Comparison of ENCODE assay signal across 14 cellular contexts in genomic region chr12:116186482-116187157, GRCh38.
DNase-seq lines count a peak whose midpoint lies in the region; ATAC-seq and TF ChIP-seq lines count a peak whose summit lies in the region.
"Had no signal": no experiment of that assay in that cellular context is flagged by ENCODE, and none has a peak within 500 bp of the region (broad histone marks: within the 10 kb centered on the region; RNA-seq: fewer than 3 reads in every experiment).

No MANE protein-coding gene starts in this region.

- no peak for TF ChIP-seq CTCF in choroid plexus epithelial cell (conservative IDR thresholded peaks at IDR 0.05; ENCODE audit: low read depth, low read length)

- no peak overlapping the region for H3K9ac ChIP-seq in BLaER1 treated with 17β-estradiol and CSF1 and Interleukin-3, amounts not matched to agents 10 nM and 100 nM
- no peak overlapping the region for H3K9ac ChIP-seq in HUES6 (ENCODE audit: low read length)

- H3K27me3 ChIP-seq in BLaER1 treated with 17β-estradiol and CSF1 and Interleukin-3, amounts not matched to agents 10 nM and 100 nM: no peaks in the 10 kb centered on the region
- H3K27me3 ChIP-seq in HUES6 (ENCODE audit: control insufficient read depth, insufficient read depth, low read length): no peaks in the 10 kb centered on the region

- H3K27ac Mint-ChIP-seq in natural killer cell treated with Interleukin-12 subunit alpha and Interleukin-12 subunit beta and Interleukin-15 and Interleukin-18, amount 100 ng/mL, for 72 hours: peak overlapping the region; percentile 88 to 96

- H3K36me3 ChIP-seq in BLaER1 treated with 17β-estradiol and CSF1 and Interleukin-3, amounts not matched to agents 10 nM and 100 nM: peaks cover 0 to 12% (median 4%) of the 10 kb centered on the region in 11 experiments; a peak in 9 of 22 replicates
- no peaks in the 10 kb centered on the region for H3K36me3 ChIP-seq in HUES6 (ENCODE audit: control insufficient read depth, insufficient read depth, low read length)
- H3K36me3 ChIP-seq: prostate gland had no signal

- DNase-seq in choroid plexus epithelial cell (ENCODE audit: low read depth): peak; percentile 27
- DNase-seq in natural killer cell treated with Interleukin-12 subunit alpha and Interleukin-12 subunit beta and Interleukin-15 and Interleukin-18, amount 100 ng/mL, for 72 hours (ENCODE audit: low spot score): no peak
- DNase-seq in caudate nucleus (lab: John Stamatoyannopoulos, UW): no peak
- no peak for DNase-seq in foreskin melanocyte
- DNase-seq: activated naive CD4-positive, alpha-beta T cell treated with Interleukin-2 at 50 U/mL for 16 hours; kidney glomerular epithelial cell; NCI-H1092; NCI-H526 treated with DMSO at 0.1 percent for 48 hours; stimulated activated CD4-positive, alpha-beta T cell treated with anti-CD3 and anti-CD28 coated beads, Interleukin-4, amount 100 ng/mL, for 4 hours had no signal

- H3K9me3 ChIP-seq in BLaER1 treated with 17β-estradiol and CSF1 and Interleukin-3, amounts not matched to agents 10 nM and 100 nM (replicated peaks in 1 of 11): no peaks in the 10 kb centered on the region
- no peaks in the 10 kb centered on the region for H3K9me3 ChIP-seq in HUES6 (ENCODE audit: control insufficient read depth, insufficient read depth, low read depth, low read length)
- H3K9me3 ChIP-seq: prostate gland had no signal

- H4K20me1 ChIP-seq in BLaER1 treated with 17β-estradiol and CSF1 and Interleukin-3, amounts not matched to agents 10 nM and 100 nM: peaks cover 99 to 100% (median 100%) of the 10 kb centered on the region in 11 experiments

- H3K27ac ChIP-seq in BLaER1 treated with 17β-estradiol and CSF1 and Interleukin-3, amounts not matched to agents 10 nM and 100 nM: peak overlapping the region in 2 of 11 experiments; percentile 9 to 30; a peak in 2 of 22 replicates
- H3K27ac ChIP-seq in HUES6 (ENCODE audit: low read depth, low read length) (0 out of 2 replicates have a peak overlapping the region, but pooled peaks have one; percentile 30), caudate nucleus (ENCODE audit: low read depth, low read length) (no peak overlapping the region)
- H3K27ac ChIP-seq: prostate gland had no signal

- H3K9me3 Mint-ChIP-seq in natural killer cell treated with Interleukin-12 subunit alpha and Interleukin-12 subunit beta and Interleukin-15 and Interleukin-18, amount 100 ng/mL, for 72 hours: no peaks in the 10 kb centered on the region

- H3K4me1 ChIP-seq in BLaER1 treated with 17β-estradiol and CSF1 and Interleukin-3, amounts not matched to agents 10 nM and 100 nM: peaks cover 33 to 95% (median 63%) of the 10 kb centered on the region in 10 experiments
- peaks cover 24% of the 10 kb centered on the region for H3K4me1 ChIP-seq in HUES6 (ENCODE audit: control insufficient read depth, insufficient read depth, low read length)
- H3K4me1 ChIP-seq: prostate gland had no signal

- peaks cover 53 to 81% of the 10 kb centered on the region in 2 donors for H3K4me1 Mint-ChIP-seq in natural killer cell treated with Interleukin-12 subunit alpha and Interleukin-12 subunit beta and Interleukin-15 and Interleukin-18, amount 100 ng/mL, for 72 hours (ENCODE audit: low read depth in 2 of 2)

- no peak overlapping the region for H3K4me3 ChIP-seq in BLaER1 treated with 17β-estradiol and CSF1 and Interleukin-3, amounts not matched to agents 10 nM and 100 nM
- H3K4me3 ChIP-seq in HUES6 (ENCODE audit: low read depth, low read length): no peak overlapping the region
- no peak overlapping the region for H3K4me3 ChIP-seq in choroid plexus epithelial cell (ENCODE audit: low read depth, low read length)
- H3K4me3 ChIP-seq: prostate gland had no signal

- peaks cover 4% of the 10 kb centered on the region for H3K36me3 Mint-ChIP-seq in natural killer cell treated with Interleukin-12 subunit alpha and Interleukin-12 subunit beta and Interleukin-15 and Interleukin-18, amount 100 ng/mL, for 72 hours

- no peaks in the 10 kb centered on the region for H3K27me3 Mint-ChIP-seq in natural killer cell treated with Interleukin-12 subunit alpha and Interleukin-12 subunit beta and Interleukin-15 and Interleukin-18, amount 100 ng/mL, for 72 hours

- peak overlapping the region; percentile 34 to 62 (median 53) for H3K4me2 ChIP-seq in BLaER1 treated with 17β-estradiol and CSF1 and Interleukin-3, amounts not matched to agents 10 nM and 100 nM

- peak overlapping the region; percentile 83 for H3K4me3 Mint-ChIP-seq in natural killer cell treated with Interleukin-12 subunit alpha and Interleukin-12 subunit beta and Interleukin-15 and Interleukin-18, amount 100 ng/mL, for 72 hours

- no peak for ATAC-seq in natural killer cell treated with Interleukin-12 subunit alpha and Interleukin-12 subunit beta and Interleukin-15 and Interleukin-18, amount 100 ng/mL, for 72 hours
- ATAC-seq in GM21360 (IDR thresholded peaks at IDR 0.05; ENCODE audit: unreplicated experiment) (no peak), GM18502 (IDR thresholded peaks at IDR 0.05; ENCODE audit: poor library complexity, unreplicated experiment) (no peak)
